24 cellular contexts compared by ENCODE assay signal in the genomic region with DNA sequence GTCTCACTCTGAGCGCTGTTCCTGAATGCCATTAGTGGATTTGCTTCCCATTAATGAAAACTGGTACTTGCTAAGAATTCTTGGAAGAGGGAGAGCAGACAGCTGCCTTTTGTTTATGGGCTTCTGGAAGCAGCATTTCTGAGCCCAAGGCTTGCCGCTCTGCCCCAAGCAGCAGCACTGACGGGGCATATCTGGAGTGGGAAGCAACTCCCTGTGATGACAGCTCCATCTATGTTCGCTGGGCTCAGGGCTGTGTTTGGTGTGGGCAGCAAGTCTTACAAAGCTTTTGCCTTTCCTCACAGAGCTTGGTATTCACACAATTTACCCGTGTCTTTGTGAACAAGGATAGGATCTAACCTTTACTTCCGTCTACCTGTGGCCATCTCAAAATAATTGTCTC.
DNase-seq lines count a peak whose midpoint lies in the region; ATAC-seq and TF ChIP-seq lines count a peak whose summit lies in the region.
"Had no signal": no experiment of that assay in that cellular context is flagged by ENCODE, and none has a peak within 500 bp of the region (broad histone marks: within the 10 kb centered on the region; RNA-seq: fewer than 3 reads in every experiment).

No MANE protein-coding gene starts in this region.

- H3K36me3 ChIP-seq in spleen (no peaks in the 10 kb centered on the region), Karpas-422 (ENCODE audit: insufficient read depth, low read length) (no peaks in the 10 kb centered on the region), testis (ENCODE audit: low read depth, missing control alignments) (no peaks in the 10 kb centered on the region)
- H3K36me3 ChIP-seq: BE2C, BLaER1 had no signal

- H3K4me3 ChIP-seq in spleen (no peak overlapping the region), Karpas-422 (ENCODE audit: low read length) (no peak overlapping the region), testis (no peak overlapping the region)
- H3K4me3 ChIP-seq: BLaER1, GM12878 had no signal

- no peaks in the 10 kb centered on the region for H3K9me2 ChIP-seq in Karpas-422 (replicated peaks; ENCODE audit: insufficient read depth, low read length)

- H3K9me3 ChIP-seq in spleen, result peaks cover 0 to 9% (median 0%) of the 10 kb centered on the region in 8 donors
- no peaks in the 10 kb centered on the region for H3K9me3 ChIP-seq in Karpas-422 (ENCODE audit: low read length)
- H3K9me3 ChIP-seq in testis, result no peaks in the 10 kb centered on the region
- H3K9me3 ChIP-seq: BE2C, BLaER1 had no signal

- 70 to 89% (median 77%) methylated on average over 6 of the region's 6 CpGs for WGBS in spleen, 5 donors
- 60 to 75% methylated on average over 6 of the region's 6 CpGs for WGBS in testis, 2 donors

- H3K27me3 ChIP-seq in spleen (replicated peaks in 1 of 7), result peaks cover 0 to 4% (median 0%) of the 10 kb centered on the region in 7 donors
- H3K27me3 ChIP-seq in Karpas-422 (ENCODE audit: low read length), result no peaks in the 10 kb centered on the region
- no peaks in the 10 kb centered on the region for H3K27me3 ChIP-seq in testis
- H3K27me3 ChIP-seq: BE2C, BLaER1 had no signal

- H3K27ac ChIP-seq in VCaP, result peak overlapping the region; percentile 9; the same call in 1 of the 2 replicates
- H3K27ac ChIP-seq in spleen, result no peak overlapping the region
- H3K27ac ChIP-seq in Karpas-422 (ENCODE audit: low read length), result no peak overlapping the region
- H3K27ac ChIP-seq in testis, result no peak overlapping the region
- H3K27ac ChIP-seq: BLaER1 had no signal

- TF ChIP-seq POLR2A in spleen (IDR thresholded peaks at IDR 0.05) (no peak), testis (IDR thresholded peaks at IDR 0.05) (no peak)

- no peak for ATAC-seq in left cardiac atrium
- ATAC-seq: GM12878 had no signal

- H3K9ac ChIP-seq in Karpas-422 (ENCODE audit: low read length), result no peak overlapping the region
- H3K9ac ChIP-seq: BLaER1 had no signal

- no peak for TF ChIP-seq CTCF in VCaP (conservative IDR thresholded peaks at IDR 0.05)
- no peak for TF ChIP-seq CTCF in spleen (IDR thresholded peaks at IDR 0.05 in 8 of 11, conservative IDR thresholded peaks at IDR 0.05 in 3 of 11)
- TF ChIP-seq CTCF in testis (IDR thresholded peaks at IDR 0.05), result no peak

- DNase-seq in cardiac septum (ENCODE audit: low spot score), result peak; percentile 44
- no peak for DNase-seq in left cardiac atrium
- DNase-seq in mesenteric fat pad (ENCODE audit: low spot score), result peak; percentile 55
- DNase-seq in spleen, result peak; percentile 30
- DNase-seq in Karpas-422, result no peak
- no peak for DNase-seq in testis
- DNase-seq: 8988T; ACHN; BE2C; C1 segment of cervical spinal cord; CD4-positive, alpha-beta memory T cell; CD4-positive, CD25-positive, alpha-beta regulatory T cell; CD8-positive, alpha-beta memory T cell; COR-L47; DMS 273 treated with DMSO at 0.1 percent for 48 hours; DMS153; DMS53; DMS79; DND-41; EL; GDM1 had no signal

- H3K79me2 ChIP-seq in Karpas-422 (ENCODE audit: low read length), result no peaks in the 10 kb centered on the region

- H3K4me1 ChIP-seq in spleen (no peaks in the 10 kb centered on the region), Karpas-422 (ENCODE audit: low read length) (no peaks in the 10 kb centered on the region), testis (no peaks in the 10 kb centered on the region)
- H3K4me1 ChIP-seq: BE2C, BLaER1 had no signal

- H4K20me1 ChIP-seq in Karpas-422 (ENCODE audit: insufficient read depth, low read depth, low read length), result no peaks in the 10 kb centered on the region
- H4K20me1 ChIP-seq: BLaER1 had no signal

- intact Hi-C loops in cardiac septum (cut with DNase I), result no loop called here
- intact Hi-C loops in left cardiac atrium (cut with DNase I), result no loop called here
- intact Hi-C loops in spleen (cut with DNase I; ENCODE audit: low total_unique reads), result no loop called here
- intact Hi-C loops in testis (cut with DNase I; ENCODE audit: low total_unique reads), result no loop called here

- no peak overlapping the region for H2AFZ ChIP-seq in Karpas-422 (ENCODE audit: low read length)

- no peak overlapping the region for H3K4me2 ChIP-seq in Karpas-422 (ENCODE audit: low read depth, low read length, poor library complexity, severe bottlenecking)
- H3K4me2 ChIP-seq: BLaER1 had no signal

Comparison
In these comparisons a context has a peak if more than half of its experiments do, and no peak if none do; other contexts are left out.
1. DNase-seq: peak in cardiac septum (single experiment), mesenteric fat pad (single experiment) and spleen (single experiment); none in left cardiac atrium (single experiment), Karpas-422 (single experiment) and testis (single experiment).